Comparison of ENCODE assay signal across 16 cellular contexts in the genomic region with DNA sequence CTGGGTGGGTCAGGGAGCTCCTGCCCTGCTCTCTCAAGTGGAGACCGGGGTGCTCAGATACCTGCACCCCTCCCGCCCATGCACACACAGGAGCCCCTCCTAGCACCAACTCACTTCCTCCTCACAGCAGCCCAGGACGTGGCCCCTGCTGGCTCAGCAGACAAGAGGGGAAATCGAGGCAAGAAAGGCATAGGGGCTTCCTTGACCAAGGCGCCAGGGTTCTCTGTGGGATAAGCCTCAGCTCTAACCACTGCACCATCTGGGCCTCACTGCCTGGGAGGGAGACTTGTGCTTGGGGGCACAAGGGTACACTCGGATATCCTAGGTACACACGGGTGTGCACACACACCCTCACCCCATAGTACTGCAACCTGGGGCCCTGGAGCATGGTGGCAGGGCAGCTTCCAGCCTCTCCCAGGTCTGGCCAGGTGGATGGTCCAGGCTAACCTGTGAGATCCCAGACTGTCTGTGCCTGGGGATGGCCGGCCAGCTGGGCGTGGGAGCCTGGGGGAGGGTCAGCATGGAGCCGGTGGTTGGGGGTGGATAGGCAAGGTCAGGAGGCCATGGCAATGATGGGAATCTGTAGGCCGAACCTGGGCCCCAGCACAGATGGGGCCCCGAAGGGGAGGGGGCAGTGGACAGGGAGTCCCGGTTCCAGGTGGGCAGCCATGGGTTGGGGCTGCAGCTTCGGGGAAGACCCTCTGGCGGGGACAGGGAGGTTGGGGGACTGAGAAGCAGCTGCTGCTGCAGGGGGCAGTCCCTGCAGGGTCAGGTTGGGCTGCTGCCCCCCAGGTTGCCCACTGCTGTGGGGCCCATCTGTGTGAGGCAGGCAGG.
DNase-seq lines count a peak whose midpoint lies in the region; ATAC-seq and TF ChIP-seq lines count a peak whose summit lies in the region.
"Had no signal": no experiment of that assay in that cellular context is flagged by ENCODE, and none has a peak within 500 bp of the region (broad histone marks: within the 10 kb centered on the region; RNA-seq: fewer than 3 reads in every experiment).

No MANE protein-coding gene starts in this region.

- H3K9ac ChIP-seq in colonic mucosa (ENCODE audit: low read depth in 2 of 2, low read length in 2 of 2) = no peak overlapping the region

- H3K27ac ChIP-seq in heart right ventricle (no peak overlapping the region), colonic mucosa (no peak overlapping the region)
- H3K27ac ChIP-seq: A549, C4-2B, HL-60 had no signal

- WGBS in heart right ventricle, 2 donors = 78 to 85% methylated on average over 15 of the region's 15 CpGs

- H3K27me3 ChIP-seq in heart right ventricle (peaks cover 0 to 28% (median 3%) of the 10 kb centered on the region in 7 donors), colonic mucosa (no peaks in the 10 kb centered on the region)

- H3K36me3 ChIP-seq in heart right ventricle = no peaks in the 10 kb centered on the region
- H3K36me3 ChIP-seq in colonic mucosa = no peaks in the 10 kb centered on the region

- H3K4me3 ChIP-seq in heart right ventricle (no peak overlapping the region), colonic mucosa (no peak overlapping the region)
- H3K4me3 ChIP-seq: A549 had no signal

- H3K4me1 ChIP-seq in heart right ventricle (no peaks in the 10 kb centered on the region), colonic mucosa (no peaks in the 10 kb centered on the region)
- H3K4me1 ChIP-seq: A549 had no signal

- DNase-seq in left cardiac atrium = peak; percentile 9
- DNase-seq in heart right ventricle = no peak
- peak; percentile 11 for DNase-seq in colonic mucosa
- DNase-seq in omental fat pad (ENCODE audit: low spot score) = peak; percentile 8
- no peak for DNase-seq in ecto neural progenitor cell (ENCODE audit: low spot score)
- no peak for DNase-seq in cerebellar nuclear complex (lab: John Stamatoyannopoulos, UW)
- no peak for DNase-seq in NCI-H526 (lab: John Stamatoyannopoulos, UW)
- DNase-seq: NCI-H1105 treated with DMSO at 0.1 percent for 48 hours, NCI-H187, NCI-H226, NCI-H526 treated with DMSO at 0.1 percent for 48 hours, SHP77 treated with DMSO at 0.1 percent for 48 hours had no signal

- ATAC-seq in left cardiac atrium (no peak), heart right ventricle (no peak), omental fat pad (ENCODE audit: low FRiP score) (no peak), GM21528 (IDR thresholded peaks at IDR 0.05; ENCODE audit: low FRiP score, unreplicated experiment) (no peak)
- ATAC-seq: A549 had no signal

- H3K9me3 ChIP-seq in heart right ventricle (no peaks in the 10 kb centered on the region), colonic mucosa (no peaks in the 10 kb centered on the region)
- H3K9me3 ChIP-seq: A549 had no signal

- intact Hi-C loops in left cardiac atrium (cut with DNase I) = no loop called here
- intact Hi-C loops in heart right ventricle (cut with DNase I) = no loop called here
- intact Hi-C loops in colonic mucosa (cut with DNase I) = no loop called here

- TF ChIP-seq CTCF in heart right ventricle (IDR thresholded peaks at IDR 0.05) (no peak), colonic mucosa (IDR thresholded peaks at IDR 0.05) (no peak), omental fat pad (IDR thresholded peaks at IDR 0.05) (no peak)

Comparison
In these comparisons a context has a peak if more than half of its experiments do, and no peak if none do; other contexts are left out.
1. DNase-seq: peak in left cardiac atrium (single experiment), colonic mucosa (single experiment) and omental fat pad (single experiment); none in heart right ventricle (0 of 2), ecto neural progenitor cell (single experiment), cerebellar nuclear complex (0 of 2) and NCI-H526 (0 of 2).